ENCODE assay signal across 12 cellular contexts in the genomic region with DNA sequence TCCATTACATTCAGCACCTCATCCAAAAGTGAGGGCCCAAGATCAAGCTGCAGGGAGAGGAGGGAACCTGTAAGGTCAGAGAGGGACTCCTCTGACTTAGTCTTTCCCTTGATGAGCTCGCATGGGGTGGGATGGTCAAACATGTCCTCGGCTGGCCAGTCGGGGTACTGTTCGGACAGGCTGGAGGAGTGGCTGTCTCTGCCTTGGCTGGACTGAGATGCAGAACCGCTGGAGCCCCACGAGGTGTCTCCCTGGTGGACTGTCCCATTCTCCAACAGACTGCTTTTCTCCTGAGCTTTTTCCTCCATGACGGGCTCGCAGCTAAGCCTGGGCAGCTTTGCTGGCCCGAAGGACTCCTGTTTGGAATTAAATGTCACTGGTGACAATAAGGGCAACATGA. TPM values are rescaled to one million over a fixed set of nuclear protein-coding genes. Genes with fewer than 3 reads are reported as not detected.
DNase-seq lines count a peak whose midpoint lies in the region; ATAC-seq, FAIRE-seq and TF ChIP-seq lines count a peak whose summit lies in the region.
"Had no signal": no experiment of that assay in that cellular context is flagged by ENCODE, and none has a peak within 500 bp of the region (broad histone marks: within the 10 kb centered on the region; RNA-seq: fewer than 3 reads in every experiment).

No MANE protein-coding gene starts in this region.

- no peak overlapping the region for H3K56ac ChIP-seq in H1 (replicated peaks; ENCODE audit: insufficient read length, low read depth, low read length)

- no peak for TF ChIP-seq RAD21 in H1 (IDR thresholded peaks at IDR 0.05 in 1 of 2, conservative IDR thresholded peaks at IDR 0.05 in 1 of 2; ENCODE audit: low read depth in 2 of 2, low read length in 2 of 2)

- no peak for DNase-seq in activated naive CD4-positive, alpha-beta T cell treated with anti-CD3 and anti-CD28 coated beads, Interleukin-2, amount 10 ng/mL, durations not matched to agents 7 days and 5 days
- DNase-seq in activated naive CD4-positive, alpha-beta T cell treated with Interleukin-2 at 50 U/mL for 16 hours = no peak
- DNase-seq in SK-MEL-5 (ENCODE audit: low read depth, low spot score) (peak; percentile 67), H1 (ENCODE audit: low read depth in 1 of 2, low spot score in 2 of 2) (no peak), NCI-H345 (lab: John Stamatoyannopoulos, UW) (no peak)
- DNase-seq: activated naive CD4-positive, alpha-beta T cell treated with anti-CD3 and anti-CD28 coated beads, Interleukin-2, amount 50 U/mL, for 16 hours; NCI-H2171; stimulated activated CD4-positive, alpha-beta T cell treated with anti-CD3 and anti-CD28 coated beads, Interleukin-1b, Interleukin-23, amount 100 ng/mL, for 48 hours had no signal

- no peak overlapping the region for H2BK5ac ChIP-seq in H1 (ENCODE audit: low read depth, low read length)

- no peak for TF ChIP-seq CTCF in H1 (IDR thresholded peaks at IDR 0.05; ENCODE audit: control extremely low read depth in 1 of 3, insufficient read depth in 1 of 3, low read depth in 1 of 3, low read length in 3 of 3)

- no peak overlapping the region for H3K18ac ChIP-seq in H1 (ENCODE audit: extremely low read depth, low read length)

- no peak overlapping the region for H4K5ac ChIP-seq in H1 (ENCODE audit: insufficient read length, low read depth, low read length)

- no peak for TF ChIP-seq EP300 in H1 (IDR thresholded peaks at IDR 0.05; ENCODE audit: borderline replicate concordance in 1 of 2, low read depth in 2 of 2, low read length in 2 of 2)

- peaks cover 73% of the 10 kb centered on the region for H3K36me3 Mint-ChIP-seq in activated naive CD4-positive, alpha-beta T cell treated with anti-CD3 and anti-CD28 coated beads, Interleukin-2, amount 10 ng/mL, durations not matched to agents 7 days and 5 days

- H3K27ac Mint-ChIP-seq in activated naive CD4-positive, alpha-beta T cell treated with anti-CD3 and anti-CD28 coated beads, Interleukin-2, amount 10 ng/mL, durations not matched to agents 7 days and 5 days = peak overlapping the region; percentile 82

- H3K14ac ChIP-seq in H1 (ENCODE audit: insufficient read length) = no peak overlapping the region

- peaks cover 22% of the 10 kb centered on the region for H3K9me3 Mint-ChIP-seq in activated naive CD4-positive, alpha-beta T cell treated with anti-CD3 and anti-CD28 coated beads, Interleukin-2, amount 10 ng/mL, durations not matched to agents 7 days and 5 days

- H3K4me2 ChIP-seq in H1 (ENCODE audit: insufficient read depth in 1 of 2, low read depth in 2 of 2, low read length in 2 of 2) = no peak overlapping the region

- H3K27me3 ChIP-seq in H1 (replicated peaks in 1 of 4; ENCODE audit: control insufficient read depth in 3 of 4, extremely low read depth in 1 of 4, insufficient read depth in 3 of 4, low read length in 3 of 4) = no peaks in the 10 kb centered on the region
- H3K27me3 ChIP-seq in skeletal muscle tissue (ENCODE audit: control insufficient read depth in 3 of 3, insufficient read depth in 3 of 3, low read length in 3 of 3) = no peaks in the 10 kb centered on the region
- H3K27me3 ChIP-seq: MG63 had no signal

- 99% methylated on average over 9 of the region's 9 CpGs; no CpG with 5 or more reads in 1 of the 2 experiments for WGBS in H1 (ENCODE audit: extremely low coverage in 1 of 2, insufficient coverage in 1 of 2, insufficient read length in 1 of 2, insufficient replicate concordance in 2 of 2, low coverage in 1 of 2, low lambda C conversion rate in 2 of 2, missing lambda C conversion rate in 1 of 2), 2 experiments

- no peaks in the 10 kb centered on the region for H3K23me2 ChIP-seq in H1 (ENCODE audit: low read depth, low read length)

- H3K36me3 ChIP-seq in H1 (ENCODE audit: control insufficient read depth in 2 of 4, insufficient read depth in 4 of 4, low read length in 3 of 4) (peaks cover 5 to 32% (median 12%) of the 10 kb centered on the region in 4 experiments; a peak in 7 of 8 replicates), skeletal muscle tissue (ENCODE audit: control insufficient read depth in 3 of 3, insufficient read depth in 3 of 3, low read length in 3 of 3) (peaks cover 7 to 10% (median 10%) of the 10 kb centered on the region in 3 donors)

- H2BK120ac ChIP-seq in H1 (replicated peaks; ENCODE audit: low read depth, low read length) = no peak overlapping the region

- in situ Hi-C loops in SK-MEL-5 (cut with HindIII; ENCODE audit: low pct_unique_long_range_greater_than_20kb, low sequenced_read_pairs) = no loop called here

- no peak for TF ChIP-seq POLR2A in H1 (IDR thresholded peaks at IDR 0.05; ENCODE audit: control extremely low read depth in 1 of 2, low read depth in 2 of 2, low read length in 2 of 2)

- no peak overlapping the region for H4K91ac ChIP-seq in H1 (replicated peaks; ENCODE audit: insufficient read length, low read length)

- H2BK12ac ChIP-seq in H1 (ENCODE audit: low read depth, low read length) = no peak overlapping the region

- peaks cover 0 to 2% of the 10 kb centered on the region in 2 experiments for H4K20me1 ChIP-seq in H1 (replicated peaks in 1 of 2; ENCODE audit: control insufficient read depth in 1 of 2, insufficient read depth in 2 of 2, low read length in 2 of 2)

- no peak for ATAC-seq in GM18868 (IDR thresholded peaks at IDR 0.05; ENCODE audit: unreplicated experiment)
- ATAC-seq in HG03280 (IDR thresholded peaks at IDR 0.05; ENCODE audit: unreplicated experiment) = no peak

- H3K9me3 ChIP-seq in H1 (ENCODE audit: insufficient read depth in 2 of 2, low read depth in 1 of 2, low read length in 1 of 2) (peaks cover 5 to 7% of the 10 kb centered on the region in 2 experiments; a peak in 2 of 4 replicates), skeletal muscle tissue (ENCODE audit: control insufficient read depth in 3 of 3, low read length in 3 of 3) (no peaks in the 10 kb centered on the region)

- H3K4me3 Mint-ChIP-seq in activated naive CD4-positive, alpha-beta T cell treated with anti-CD3 and anti-CD28 coated beads, Interleukin-2, amount 10 ng/mL, durations not matched to agents 7 days and 5 days = no peak overlapping the region

- H3K27ac ChIP-seq in H1 (ENCODE audit: low read depth, low read length) (no peak overlapping the region), skeletal muscle tissue (ENCODE audit: low read depth, low read length) (peak overlapping the region; percentile 22)

- no peaks in the 10 kb centered on the region for H3K27me3 Mint-ChIP-seq in activated naive CD4-positive, alpha-beta T cell treated with anti-CD3 and anti-CD28 coated beads, Interleukin-2, amount 10 ng/mL, durations not matched to agents 7 days and 5 days

- POLR2A ChIA-PET in H1 (lab: Charles Lee; ENCODE audit: partially characterized antibody) = interaction anchor here (1.0 to 1.2 kb wide), 2 partner anchors 10 to 11 kb away, joined by 3 read pairs; no protein-coding TSS in a partner anchor

- CTCF ChIA-PET in activated naive CD4-positive, alpha-beta T cell treated with anti-CD3 and anti-CD28 coated beads, Interleukin-2, amount 10 ng/mL, durations not matched to agents 7 days and 5 days (lab: Charles Lee) = no interaction called here
- CTCF ChIA-PET in H1 (lab: Charles Lee; ENCODE audit: partially characterized antibody) = interaction anchor here (1.4 to 2.5 kb wide), 2 partner anchors 11 to 164 kb away, joined by 5 to 7 read pairs; no protein-coding TSS in a partner anchor

- H3K9ac ChIP-seq in H1 (replicated peaks in 1 of 4; ENCODE audit: extremely low read depth in 1 of 4, low read depth in 3 of 4, low read length in 3 of 4) (no peak overlapping the region), skeletal muscle tissue (ENCODE audit: low read depth in 1 of 3, low read length in 3 of 3) (no peak overlapping the region)

- H3K4me1 ChIP-seq in H1 (replicated peaks in 1 of 4; ENCODE audit: control insufficient read depth in 3 of 4, insufficient read depth in 4 of 4, low read length in 3 of 4) (peaks cover 0 to 6% (median 2%) of the 10 kb centered on the region in 4 experiments; a peak in 3 of 7 replicates), skeletal muscle tissue (ENCODE audit: control insufficient read depth in 3 of 3, insufficient read depth in 3 of 3, low read length in 3 of 3) (peaks cover 37 to 47% (median 39%) of the 10 kb centered on the region in 3 donors)

- no peak for FAIRE-seq in H1 (lab: Jason Lieb, UNC)

- H3K4me1 Mint-ChIP-seq in activated naive CD4-positive, alpha-beta T cell treated with anti-CD3 and anti-CD28 coated beads, Interleukin-2, amount 10 ng/mL, durations not matched to agents 7 days and 5 days = peaks cover 64% of the 10 kb centered on the region

- no peak overlapping the region for H3K4ac ChIP-seq in H1 (replicated peaks; ENCODE audit: insufficient read length, low read depth, low read length)

- no peak overlapping the region for H2AK5ac ChIP-seq in H1 (ENCODE audit: low read depth, low read length)

- H3K79me1 ChIP-seq in H1 (ENCODE audit: low read depth, low read length) = peaks cover 13% of the 10 kb centered on the region

- H3K23ac ChIP-seq in H1 (ENCODE audit: insufficient read length) = no peak overlapping the region

- peaks cover 0 to 31% of the 10 kb centered on the region in 2 experiments; a peak in 2 of 4 replicates for H3K79me2 ChIP-seq in H1 (ENCODE audit: control insufficient read depth in 1 of 2, insufficient read depth in 2 of 2, low read length in 2 of 2)

- H3K4me3 ChIP-seq in H1 (ENCODE audit: extremely low read depth in 1 of 4, insufficient read depth in 2 of 4, low read depth in 3 of 4, low read length in 4 of 4) (no peak overlapping the region), skeletal muscle tissue (ENCODE audit: low read length in 3 of 3) (no peak overlapping the region)
- H3K4me3 ChIP-seq: MG63 had no signal

- no peak overlapping the region for H2BK20ac ChIP-seq in H1 (ENCODE audit: low read length)

- H2AFZ ChIP-seq in H1 (ENCODE audit: low read length) = no peak overlapping the region

- no peak overlapping the region for H2BK15ac ChIP-seq in H1 (ENCODE audit: low read length)

- H4K8ac ChIP-seq in H1 (ENCODE audit: extremely low read depth, insufficient read depth, low read length) = peak overlapping the region; percentile 76; the same call in 1 of the 2 replicates

TF ChIP-seq in H1, 55 proteins besides CTCF, POLR2A, EP300 and RAD21 (continues in another document):
- TF ChIP-seq POU5F1 (IDR thresholded peaks at IDR 0.05; ENCODE audit: low read depth, low read length) = no peak

RNA-seq across cellular contexts. Expression of gene CDC42EP3, which starts 25.6 kb away (rescaled TPM):
- 69.9 and 78.4 TPM in 2 replicates for total RNA-seq in SK-MEL-5 (2014; rRNA removed; shearing (Covaris generic))
- 109 and 137 TPM in 2 replicates for polyA plus RNA-seq in SK-MEL-5 (2015; cell fraction: cytosol; rRNA removed)
- 79.2 and 141 TPM in 2 replicates for polyA plus RNA-seq in SK-MEL-5 (2015; cell fraction: nucleus; rRNA removed)
- 24.7 and 25.2 TPM in 2 replicates for total RNA-seq in H1 (2021; fragmentation: NEBNext Ultra II Directional; extraction: Animal tissue kit (Norgen Biotek cat#: 25700))
- polyA plus RNA-seq in H1 (2011; rRNA removed) = 18.4 and 19.3 TPM in 2 replicates
- polyA plus RNA-seq in H1 (2011; cell fraction: cytosol; rRNA removed) = 19.7 TPM
- 23.3 TPM for polyA plus RNA-seq in H1 (2011; cell fraction: nucleus; rRNA removed)
- polyA plus RNA-seq in H1 (2012, experiment 1 of 2) = 12.0 to 23.5 TPM (median 15.7 TPM) in 4 replicates
- 7.4 TPM for polyA plus RNA-seq in H1 (2012, experiment 2 of 2)
- polyA plus RNA-seq in H1 (2013, experiment 1 of 2) = 23.5 TPM
- polyA plus RNA-seq in H1 (2013, experiment 2 of 2) = 27.0 TPM
- 25.5 and 26.6 TPM in 2 replicates for polyA minus RNA-seq in H1 (2011; rRNA and poly(A)+ RNA removed)
- 10.1 TPM for polyA minus RNA-seq in H1 (2011; cell fraction: cytosol; rRNA and poly(A)+ RNA removed)
- polyA minus RNA-seq in H1 (2011; cell fraction: nucleus; rRNA and poly(A)+ RNA removed) = 23.3 TPM
- total RNA-seq in skeletal muscle tissue = 3.7 TPM
